ENCODE assay signal across 23 cellular contexts in genomic region chr7:16365952-16366351, GRCh38.
"Had no signal": no experiment of that assay in that cellular context is flagged by ENCODE, and none has a peak within 500 bp of the region (broad histone marks: within the 10 kb centered on the region; RNA-seq: fewer than 3 reads in every experiment).

No MANE protein-coding gene starts in this region.

- H3K9me3 ChIP-seq: gastrocnemius medialis, sigmoid colon, testis, upper lobe of right lung, vagina had no signal

- H3K36me3 ChIP-seq: esophagus muscularis mucosa, gastrocnemius medialis, neural progenitor cell, ovary, right atrium auricular region, sigmoid colon, upper lobe of right lung, vagina had no signal

- H3K4me1 ChIP-seq: esophagus muscularis mucosa, gastrocnemius medialis, heart right ventricle, neural progenitor cell, right atrium auricular region, sigmoid colon, testis, upper lobe of right lung, vagina had no signal

- H3K27ac ChIP-seq: epithelial cell of prostate, esophagus muscularis mucosa, gastrocnemius medialis, heart right ventricle, neural progenitor cell, ovary, right atrium auricular region, sigmoid colon, skin epidermis, testis, tibial nerve, upper lobe of right lung, vagina had no signal

- DNase-seq: effector memory CD8-positive, alpha-beta T cell; gastrocnemius medialis; heart right ventricle; hypothalamus; kidney glomerular epithelial cell; nucleus accumbens; ovary; sigmoid colon; stimulated activated CD4-positive, alpha-beta T cell treated with anti-CD3 and anti-CD28 coated beads, Interleukin-2, amount 100 ng/mL, for 24 hours; stimulated activated CD4-positive, alpha-beta T cell treated with anti-CD3 and anti-CD28 coated beads, Interleukin-4, amount 100 ng/mL, for 4 hours; stimulated activated naive B cell treated with anti-CD40 and anti-IgM and Interleukin-4, amounts not matched to agents 10 μg/mL and 1 μg/mL and 100 μg/mL, for 72 hours; stimulated activated naive CD8-positive, alpha-beta T cell treated with anti-CD3 and anti-CD28 coated beads, Interleukin-15, amount 100 ng/mL, for 72 hours; testis; upper lobe of right lung had no signal

- H3K27me3 ChIP-seq: esophagus muscularis mucosa, gastrocnemius medialis, heart right ventricle, neural progenitor cell, ovary, right atrium auricular region, sigmoid colon, testis, tibial nerve, upper lobe of right lung, vagina had no signal

- H3K9ac ChIP-seq: neural progenitor cell had no signal

- H3K4me2 ChIP-seq: neural progenitor cell had no signal

- ATAC-seq: effector memory CD8-positive, alpha-beta T cell; gastrocnemius medialis; heart right ventricle; left lobe of liver; natural killer cell treated with Interleukin-12 subunit alpha and Interleukin-12 subunit beta and Interleukin-15 and Interleukin-18, amount 100 ng/mL, for 72 hours; stimulated activated naive B cell treated with anti-CD40 and anti-IgM and Interleukin-4, amounts not matched to agents 10 μg/mL and 1 μg/mL and 100 μg/mL, for 72 hours; stimulated activated naive CD8-positive, alpha-beta T cell treated with anti-CD3 and anti-CD28 coated beads, Interleukin-15, amount 100 ng/mL, for 72 hours; upper lobe of right lung had no signal

- H3K4me3 ChIP-seq: esophagus muscularis mucosa, gastrocnemius medialis, heart right ventricle, neural progenitor cell, ovary, right atrium auricular region, sigmoid colon, skin epidermis, testis, tibial nerve, upper lobe of right lung, vagina had no signal

- H2AFZ ChIP-seq: neural progenitor cell had no signal
